ENCODE assay signal across 1 cellular context in genomic region chr10:79378647-79379511, GRCh38.
TF ChIP-seq lines count a peak whose summit lies in the region.

No MANE protein-coding gene starts in this region.

TF ChIP-seq in IMR-90, 13 proteins besides CTCF, POLR2A, EP300 and RAD21 (continued from another document):
- TF ChIP-seq USF2 (IDR thresholded peaks at IDR 0.05; ENCODE audit: low read depth, low read length), result no peak
- no peak for TF ChIP-seq CHD1 (IDR thresholded peaks at IDR 0.05; ENCODE audit: low read depth, low read length)
- no peak for TF ChIP-seq FOS (IDR thresholded peaks at IDR 0.05; ENCODE audit: low read depth, low read length)
- TF ChIP-seq MAFK (IDR thresholded peaks at IDR 0.05; ENCODE audit: low read depth, low read length), result no peak
- no peak for TF ChIP-seq RCOR1 (IDR thresholded peaks at IDR 0.05; ENCODE audit: insufficient replicate concordance, low read length)
- TF ChIP-seq MXI1 (IDR thresholded peaks at IDR 0.05; ENCODE audit: borderline replicate concordance, low read depth, low read length), result no peak
- TF ChIP-seq SMC3 (IDR thresholded peaks at IDR 0.05; ENCODE audit: low read depth, low read length), result no peak
- no peak for TF ChIP-seq RFX5 (IDR thresholded peaks at IDR 0.05; ENCODE audit: low read depth, low read length)
